Comparison of ENCODE assay signal across 23 cellular contexts in the genomic region with DNA sequence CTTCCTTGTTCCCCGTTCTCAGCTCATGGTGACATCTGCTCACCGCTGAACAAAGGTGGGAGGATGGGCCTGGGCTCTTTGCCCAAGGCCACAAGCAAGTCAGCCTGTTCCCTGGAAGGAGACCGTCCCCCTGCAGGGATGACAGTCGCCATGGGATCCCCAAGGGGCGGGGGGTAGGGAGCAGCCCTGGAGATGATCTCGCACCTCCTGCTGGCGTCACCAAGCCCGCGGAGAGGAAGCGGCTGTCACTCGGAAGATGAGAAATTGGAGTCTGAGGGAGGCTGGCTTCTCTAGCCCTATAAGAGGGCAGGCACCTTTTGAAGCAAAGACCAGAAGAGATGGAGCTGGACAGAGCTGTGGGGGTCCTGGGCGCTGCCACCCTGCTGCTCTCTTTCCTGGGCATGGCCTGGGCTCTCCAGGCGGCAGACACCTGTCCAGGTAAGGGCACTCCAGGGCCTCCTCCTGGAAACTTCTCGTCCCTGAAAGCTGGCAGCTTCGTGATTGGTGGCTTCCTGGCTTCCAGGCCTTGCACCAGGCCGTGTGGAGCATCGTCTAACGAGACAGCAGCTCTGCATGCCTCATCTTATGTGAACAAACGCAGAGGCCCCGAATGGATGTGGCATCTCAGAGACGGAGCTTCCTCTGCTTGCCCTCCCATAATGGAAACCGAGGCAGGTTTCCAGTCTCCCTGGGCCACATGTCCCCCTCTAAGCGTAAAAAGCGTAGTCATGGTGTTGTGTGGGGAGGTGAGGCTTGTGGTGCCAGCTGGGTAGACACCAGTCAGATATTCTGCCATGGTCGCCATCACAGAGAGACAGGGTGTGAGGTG. TPM values are rescaled to one million over a fixed set of nuclear protein-coding genes. Genes with fewer than 3 reads are reported as not detected.
A peak's percentile ranks its signal among the peaks of the same experiment; 100 is the strongest.
DNase-seq lines count a peak whose midpoint lies in the region; ATAC-seq, FAIRE-seq and TF ChIP-seq lines count a peak whose summit lies in the region.
"Had no signal": no experiment of that assay in that cellular context is flagged by ENCODE, and none has a peak within 500 bp of the region (broad histone marks: within the 10 kb centered on the region; RNA-seq: fewer than 3 reads in every experiment).

Gene FCN2 (plus strand): TSS at position 327 of the 829 bp plus-strand sequence. CDS start 12 bp downstream, at position 339.

- H3K4me3 ChIP-seq in WERI-Rb-1 (ENCODE audit: low read depth, low read length), result no peak within 1 kb of the TSS
- H3K4me3 ChIP-seq: GM23338, MG63, SJSA1 had no signal

- H3K27ac ChIP-seq in WERI-Rb-1, result no peak within 1 kb of the TSS
- H3K27ac ChIP-seq: SJSA1 had no signal

- H3K27me3 ChIP-seq in WERI-Rb-1 (ENCODE audit: insufficient read depth, low read depth, severe bottlenecking), result no peaks in the 10 kb centered on the region

- no peak for TF ChIP-seq CTCF in WERI-Rb-1 (IDR thresholded peaks at IDR 0.05; ENCODE audit: low read depth, low read length)

- peaks cover 3% of the 10 kb centered on the region for H3K9me3 ChIP-seq in WERI-Rb-1 (ENCODE audit: severe bottlenecking)
- H3K9me3 ChIP-seq: MG63, SJSA1 had no signal

- no peak for ATAC-seq in Right ventricle myocardium superior (ENCODE audit: poor library complexity)
- no peak for ATAC-seq in left cardiac atrium
- ATAC-seq in HG02870 (IDR thresholded peaks at IDR 0.05; ENCODE audit: unreplicated experiment), result no peak
- ATAC-seq: GM23338, PC-3 had no signal

- intact Hi-C loops in Right ventricle myocardium superior (cut with DNase I) (no loop called here), left cardiac atrium (cut with DNase I) (no loop called here)

- FAIRE-seq in GM12891 (lab: Jason Lieb, UNC) (no peak), RCC 7860 (lab: Jason Lieb, UNC) (no peak)
- FAIRE-seq: GM12892 had no signal

- TF ChIP-seq POLR2A in GM12891 (IDR thresholded peaks at IDR 0.05; ENCODE audit: low read depth, low read length), result no peak

- DNase-seq in Right ventricle myocardium superior (peak; percentile 37), left cardiac atrium (no peak), WERI-Rb-1 (peak; percentile 46), left kidney (ENCODE audit: low read depth, low spot score) (peak; percentile 37), GM12891 (ENCODE audit: insufficient read length, low spot score) (no peak), RCC 7860 (ENCODE audit: low spot score) (no peak)
- DNase-seq: ACHN, AML-193, COR-L47, GF-D8, HFFc6, Karpas-422, MG63, NCI-H1092, NCI-H187, NCI-H446 treated with DMSO at 0.1 percent for 48 hours, PC-3 had no signal

- H3K36me3 ChIP-seq in WERI-Rb-1, result no peaks in the 10 kb centered on the region
- H3K36me3 ChIP-seq: MG63, SJSA1 had no signal

TF ChIP-seq in GM12891, 5 proteins besides CTCF, POLR2A, EP300 and RAD21:
- no peak for TF ChIP-seq TAF1 (IDR thresholded peaks at IDR 0.05; ENCODE audit: low read depth, low read length)
- no peak for TF ChIP-seq PAX5 (IDR thresholded peaks at IDR 0.05; ENCODE audit: insufficient read depth, low read length, severe bottlenecking)
- TF ChIP-seq SPI1 (IDR thresholded peaks at IDR 0.05; ENCODE audit: low read depth, low read length), result no peak
- no peak for TF ChIP-seq POLR2AphosphoS5 (IDR thresholded peaks at IDR 0.05; ENCODE audit: low read depth, low read length)
- TF ChIP-seq POU2F2 (IDR thresholded peaks at IDR 0.05; ENCODE audit: low read depth, low read length), result no peak

RNA-seq across cellular contexts. Expression of gene FCN2, which starts in this region (rescaled TPM):
- total RNA-seq in Right ventricle myocardium superior, result 0.30 TPM
- 1 to 10 TPM in 1 of 2 donors, not detected in 1; 2.0 TPM for total RNA-seq in left cardiac atrium
- not detected for polyA plus RNA-seq in GM12891 (2012; ENCODE audit: low read depth, missing spikeins)
- total RNA-seq: Daoy, GM23338, HFFc6, PC-3, SJSA1 had no signal
- polyA plus RNA-seq: CD14-positive monocyte, GM23338 had no signal

Comparison
In these comparisons a context has a peak if more than half of its experiments do, and no peak if none do; other contexts are left out.
1. Peak in DNase-seq in Right ventricle myocardium superior; RNA of the gene not detected or under 1 TPM.
2. DNase-seq: peak in WERI-Rb-1 (single experiment) and left kidney (single experiment); none in left cardiac atrium (single experiment), GM12891 (single experiment) and RCC 7860 (single experiment).